Comparison of ENCODE assay signal across 12 cellular contexts in the genomic region with DNA sequence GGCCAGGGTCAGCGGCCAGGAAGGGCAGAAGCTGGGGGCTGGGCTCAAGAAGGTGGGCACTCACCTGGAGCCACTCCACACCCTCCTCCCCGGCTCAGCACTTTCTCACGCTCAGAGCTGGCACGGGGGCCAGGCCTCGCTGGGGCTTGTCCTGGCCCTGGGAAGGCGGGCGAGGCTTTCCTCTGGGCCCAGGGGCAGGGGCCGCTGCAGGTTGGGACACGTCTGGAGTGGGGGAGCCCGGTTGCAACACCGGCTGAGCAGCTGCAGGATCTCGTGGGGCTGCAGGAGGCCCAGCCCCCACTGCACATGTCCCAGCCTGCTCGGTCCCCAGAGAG. TPM values are rescaled to one million over a fixed set of nuclear protein-coding genes. Genes with fewer than 3 reads are reported as not detected.
DNase-seq lines count a peak whose midpoint lies in the region; ATAC-seq lines count a peak whose summit lies in the region.
"Had no signal": no experiment of that assay in that cellular context is flagged by ENCODE, and none has a peak within 500 bp of the region (broad histone marks: within the 10 kb centered on the region; RNA-seq: fewer than 3 reads in every experiment).

No MANE protein-coding gene starts in this region.

- H3K4me1 Mint-ChIP-seq in activated CD4-positive, alpha-beta T cell treated with anti-CD3 and anti-CD28 coated beads, Interleukin-2, amount 10 ng/mL, durations not matched to agents 24 days and 14 days = no peaks in the 10 kb centered on the region

- intact Hi-C loops in activated CD4-positive, alpha-beta T cell treated with anti-CD3 and anti-CD28 coated beads, Interleukin-2, amount 10 ng/mL, durations not matched to agents 24 days and 14 days (cut with micrococcal nuclease) = no loop called here

- H3K79me1 ChIP-seq in neuronal stem cell (ENCODE audit: low read depth, low read length) = no peaks in the 10 kb centered on the region

- H3K9ac ChIP-seq in HUES6 (ENCODE audit: low read length) = no peak overlapping the region
- peak overlapping the region; percentile 17 for H3K9ac ChIP-seq in neuronal stem cell (ENCODE audit: low read depth, low read length, poor library complexity)

- peaks cover 10% of the 10 kb centered on the region; the same call in 1 of the 2 replicates for H3K4me1 ChIP-seq in HUES6 (ENCODE audit: control insufficient read depth, insufficient read depth, low read length)
- H3K4me1 ChIP-seq in SJCRH30 = peaks cover 56% of the 10 kb centered on the region
- H3K4me1 ChIP-seq in neuronal stem cell (ENCODE audit: control insufficient read depth in 2 of 2, insufficient read depth in 1 of 2, low read depth in 1 of 2, low read length in 2 of 2) = peaks cover 17 to 41% of the 10 kb centered on the region in 2 donors

- H3K4me3 Mint-ChIP-seq in activated CD4-positive, alpha-beta T cell treated with anti-CD3 and anti-CD28 coated beads, Interleukin-2, amount 10 ng/mL, durations not matched to agents 24 days and 14 days = no peak overlapping the region

- peak overlapping the region; percentile 68 for H2BK15ac ChIP-seq in neuronal stem cell (ENCODE audit: low read length)

- ATAC-seq in GM18511 (IDR thresholded peaks at IDR 0.05; ENCODE audit: unreplicated experiment) (no peak), GM21381 (IDR thresholded peaks at IDR 0.05; ENCODE audit: unreplicated experiment) (no peak)

- peak overlapping the region; percentile 100 for H2AK5ac ChIP-seq in neuronal stem cell (ENCODE audit: low read depth, low read length)

- H3K14ac ChIP-seq in neuronal stem cell (ENCODE audit: low read length) = no peak overlapping the region

- H3K36me3 ChIP-seq in HUES6 (ENCODE audit: control insufficient read depth, insufficient read depth, low read length) (no peaks in the 10 kb centered on the region), SJCRH30 (no peaks in the 10 kb centered on the region), neuronal stem cell (replicated peaks in 1 of 2; ENCODE audit: control insufficient read depth in 2 of 2, insufficient read depth in 2 of 2, low read length in 2 of 2) (no peaks in the 10 kb centered on the region)
- H3K36me3 ChIP-seq: ovary, stomach had no signal

- peak overlapping the region; percentile 86 for H4K91ac ChIP-seq in neuronal stem cell (ENCODE audit: low read depth, low read length, poor library complexity)

- DNase-seq in DMS79 (lab: John Stamatoyannopoulos, UW) = peak; percentile 91
- peak; percentile 78 to 84 for DNase-seq in SJCRH30
- no peak for DNase-seq in neuronal stem cell (ENCODE audit: low spot score)
- no peak for DNase-seq in activated CD4-positive, alpha-beta T cell treated with anti-CD3 and anti-CD28 coated beads, Interleukin-2, amount 10 ng/mL, durations not matched to agents 24 days and 14 days
- DNase-seq in SIG-M5 treated with dmso at 0.1 percent for 504 hours (lab: John Stamatoyannopoulos, UW; ENCODE audit: unreplicated experiment) = no peak
- DNase-seq: activated effector memory CD4-positive, alpha-beta T cell treated with Interleukin-2 at 50 U/mL for 16 hours; ovary; stimulated activated CD4-positive, alpha-beta T cell treated with anti-CD3 and anti-CD28 coated beads, Interleukin-12 subunit alpha, Interleukin-12 subunit beta, amount 100 ng/mL, for 4 hours; stomach had no signal

- H3K9me3 ChIP-seq in HUES6 (ENCODE audit: control insufficient read depth, insufficient read depth, low read depth, low read length) = no peaks in the 10 kb centered on the region
- H3K9me3 ChIP-seq in SJCRH30 (replicated peaks) = no peaks in the 10 kb centered on the region
- H3K9me3 ChIP-seq in neuronal stem cell (replicated peaks in 1 of 2; ENCODE audit: control insufficient read depth in 2 of 2, insufficient read depth in 1 of 2, low read depth in 1 of 2, low read length in 2 of 2) = no peaks in the 10 kb centered on the region
- H3K9me3 ChIP-seq: ovary, stomach had no signal

- WGBS in neuronal stem cell (ENCODE audit: extremely low coverage in 2 of 2, insufficient read length in 2 of 2, insufficient replicate concordance in 1 of 2), 2 donors = no CpG with 5 or more reads among the region's 13 CpGs

- peaks cover 4% of the 10 kb centered on the region for H3K27me3 Mint-ChIP-seq in activated CD4-positive, alpha-beta T cell treated with anti-CD3 and anti-CD28 coated beads, Interleukin-2, amount 10 ng/mL, durations not matched to agents 24 days and 14 days

- H2BK12ac ChIP-seq in neuronal stem cell (ENCODE audit: low read length) = peak overlapping the region; percentile 75

- no peak overlapping the region for H2AFZ ChIP-seq in neuronal stem cell (ENCODE audit: low read length)

- H4K8ac ChIP-seq in neuronal stem cell (ENCODE audit: low read depth, low read length) = no peak overlapping the region

- H2BK5ac ChIP-seq in neuronal stem cell (ENCODE audit: low read length) = peak overlapping the region; percentile 87

- peak overlapping the region; percentile 14; the same call in 1 of the 2 replicates for H3K27ac ChIP-seq in HUES6 (ENCODE audit: low read depth, low read length)
- peak overlapping the region; percentile 17 for H3K27ac ChIP-seq in SJCRH30
- no peak overlapping the region for H3K27ac ChIP-seq in neuronal stem cell (replicated peaks; ENCODE audit: low read length)
- H3K27ac ChIP-seq: ovary had no signal

- H3K27me3 ChIP-seq in HUES6 (ENCODE audit: control insufficient read depth, insufficient read depth, low read length) (no peaks in the 10 kb centered on the region), SJCRH30 (peaks cover 51% of the 10 kb centered on the region), neuronal stem cell (ENCODE audit: control insufficient read depth in 3 of 3, insufficient read depth in 3 of 3, low read depth in 1 of 3, low read length in 3 of 3) (no peaks in the 10 kb centered on the region)
- H3K27me3 ChIP-seq: ovary had no signal

- peak overlapping the region; percentile 88 for H3K18ac ChIP-seq in neuronal stem cell (ENCODE audit: low read length)

- H3K23ac ChIP-seq in neuronal stem cell (ENCODE audit: low read depth, low read length, poor library complexity) = peak overlapping the region; percentile 43

- peak overlapping the region; percentile 96 for H2BK120ac ChIP-seq in neuronal stem cell (ENCODE audit: low read depth, low read length)

- no peaks in the 10 kb centered on the region for H3K36me3 Mint-ChIP-seq in activated CD4-positive, alpha-beta T cell treated with anti-CD3 and anti-CD28 coated beads, Interleukin-2, amount 10 ng/mL, durations not matched to agents 24 days and 14 days (ENCODE audit: low read depth)

- H3K9me3 Mint-ChIP-seq in activated CD4-positive, alpha-beta T cell treated with anti-CD3 and anti-CD28 coated beads, Interleukin-2, amount 10 ng/mL, durations not matched to agents 24 days and 14 days = no peaks in the 10 kb centered on the region

- H3K4me3 ChIP-seq in HUES6 (ENCODE audit: low read depth, low read length) (no peak overlapping the region), SJCRH30 (no peak overlapping the region), neuronal stem cell (ENCODE audit: low read length in 2 of 2) (no peak overlapping the region)
- H3K4me3 ChIP-seq: ovary, stomach had no signal

- H3K4me2 ChIP-seq in neuronal stem cell (ENCODE audit: insufficient read depth, low read length, poor library complexity, severe bottlenecking) = no peak overlapping the region

- no peak overlapping the region for H3K4ac ChIP-seq in neuronal stem cell (ENCODE audit: low read length)

- H3K27ac Mint-ChIP-seq in activated CD4-positive, alpha-beta T cell treated with anti-CD3 and anti-CD28 coated beads, Interleukin-2, amount 10 ng/mL, durations not matched to agents 24 days and 14 days = no peak overlapping the region

RNA-seq across cellular contexts. Expression of a gene that starts 38.9 kb away (rescaled TPM):
- total RNA-seq in SJCRH30 (2014; rRNA removed; shearing (Covaris generic)) = 0.71 and 0.81 TPM in 2 replicates
- polyA plus RNA-seq in neuronal stem cell (2013, experiment 1 of 2) = 33.1 TPM
- polyA plus RNA-seq in neuronal stem cell (2013, experiment 2 of 2) = 32.0 TPM
- total RNA-seq in activated CD4-positive, alpha-beta T cell treated with anti-CD3 and anti-CD28 coated beads, Interleukin-2, amount 10 ng/mL, durations not matched to agents 24 days and 14 days = 3.2 and 3.5 TPM in 2 replicates

Comparison
In these comparisons a context has a peak if more than half of its experiments do, and no peak if none do; other contexts are left out.
1. DNase-seq: peak in DMS79 (single experiment) and SJCRH30 (2 of 2); none in neuronal stem cell (single experiment), activated CD4-positive, alpha-beta T cell treated with anti-CD3 and anti-CD28 coated beads, Interleukin-2, amount 10 ng/mL, durations not matched to agents 24 days and 14 days (single experiment) and SIG-M5 treated with dmso at 0.1 percent for 504 hours (single experiment).